8 cellular contexts compared by ENCODE assay signal in the genomic region with DNA sequence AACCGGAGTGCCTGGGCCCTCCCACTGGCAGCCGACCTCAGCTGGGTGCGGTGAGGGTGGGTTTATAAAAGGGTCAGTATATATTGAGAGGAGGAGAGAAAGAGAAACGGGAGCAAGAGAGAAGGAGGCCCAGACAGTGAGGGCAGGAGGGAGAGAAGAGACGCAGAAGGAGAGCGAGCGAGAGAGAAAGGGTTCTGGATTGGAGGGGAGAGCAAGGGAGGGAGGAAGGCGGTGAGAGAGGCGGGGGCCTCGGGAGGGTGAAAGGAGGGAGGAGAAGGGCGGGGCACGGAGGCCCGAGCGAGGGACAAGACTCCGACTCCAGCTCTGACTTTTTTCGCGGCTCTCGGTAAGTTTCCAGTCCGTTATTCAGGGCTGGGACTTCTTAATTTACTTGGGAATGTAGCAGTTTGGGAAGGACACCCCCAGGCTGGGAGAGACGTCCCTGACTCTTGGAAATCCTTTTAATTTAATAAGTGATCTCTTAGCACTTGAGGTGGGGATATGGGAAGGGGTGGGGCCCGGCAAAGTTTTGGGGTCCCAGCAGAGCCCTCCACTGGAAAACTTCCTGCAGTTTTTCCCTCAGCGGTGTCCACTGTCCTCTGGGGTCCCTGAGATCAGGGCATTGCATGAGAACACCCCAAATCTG. TPM values are rescaled to one million over a fixed set of nuclear protein-coding genes. Genes with fewer than 3 reads are reported as not detected.
DNase-seq lines count a peak whose midpoint lies in the region; ATAC-seq, FAIRE-seq and TF ChIP-seq lines count a peak whose summit lies in the region.

A gene with protein sequence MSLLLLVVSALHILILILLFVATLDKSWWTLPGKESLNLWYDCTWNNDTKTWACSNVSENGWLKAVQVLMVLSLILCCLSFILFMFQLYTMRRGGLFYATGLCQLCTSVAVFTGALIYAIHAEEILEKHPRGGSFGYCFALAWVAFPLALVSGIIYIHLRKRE (plus strand): TSS at position 288 of the 646 bp plus-strand sequence. CDS start 1,293 bp downstream, outside the sequence.

- peaks cover 38% of the 10 kb centered on the region for H3K4me1 Mint-ChIP-seq in GM23338

- H3K79me2 ChIP-seq in GM23338 (replicated peaks; ENCODE audit: insufficient read depth) (no peaks in the 10 kb centered on the region), parathyroid adenoma (no peaks in the 10 kb centered on the region)

- H3K4me2 ChIP-seq in GM23338 (peak within 1 kb of the TSS; percentile 87), parathyroid adenoma (ENCODE audit: low read length) (peak within 1 kb of the TSS; percentile 84)

- TF ChIP-seq EP300 in gastroesophageal sphincter (IDR thresholded peaks at IDR 0.05) (no peak), tibial nerve (IDR thresholded peaks at IDR 0.05) (peak in 1 of 2 donors; percentile 91)

- 0 out of 2 replicates have a peak, but pooled peaks cover 12% of the 10 kb centered on the region for H3F3A ChIP-seq in GM23338 (replicated peaks; ENCODE audit: low read depth)

- WGBS in gastroesophageal sphincter (ENCODE audit: low coverage in 1 of 2), 2 donors = 2 to 6% methylated on average over 7 to 18 of the region's 22 CpGs
- 2 to 3% methylated on average over 22 of the region's 22 CpGs for WGBS in tibial nerve, 2 donors

- TF ChIP-seq CTCF in GM23338 (conservative IDR thresholded peaks at IDR 0.05; ENCODE audit: low read depth in 2 of 2) (no peak), gastroesophageal sphincter (IDR thresholded peaks at IDR 0.05) (no peak), parathyroid adenoma (IDR thresholded peaks at IDR 0.05) (no peak), tibial nerve (IDR thresholded peaks at IDR 0.05) (no peak)

- peaks cover 8% of the 10 kb centered on the region for H3K36me3 Mint-ChIP-seq in GM23338 (ENCODE audit: low read depth)

- peaks cover 17% of the 10 kb centered on the region for H3K27me3 ChIP-seq in GM23338 (ENCODE audit: insufficient read depth)
- H3K27me3 ChIP-seq in SJCRH30 = no peaks in the 10 kb centered on the region
- no peaks in the 10 kb centered on the region for H3K27me3 ChIP-seq in gastroesophageal sphincter
- no peaks in the 10 kb centered on the region for H3K27me3 ChIP-seq in parathyroid adenoma (ENCODE audit: control insufficient read depth, insufficient read depth, low read length)
- no peaks in the 10 kb centered on the region for H3K27me3 ChIP-seq in tibial nerve

- peaks cover 34% of the 10 kb centered on the region for H3K27me3 Mint-ChIP-seq in GM23338 (ENCODE audit: insufficient read depth, low read depth, poor library complexity)

- DNase-seq in GM23338 (ENCODE audit: low spot score) = peak; percentile 89
- DNase-seq in SJCRH30 = peak; percentile 91 to 92
- DNase-seq in activated gamma-delta T cell (lab: John Stamatoyannopoulos, UW) = peak; percentile 50
- peak; percentile 69 to 79 for DNase-seq in tibial nerve (ENCODE audit: low spot score in 2 of 2)

- no peaks in the 10 kb centered on the region for H3K36me3 ChIP-seq in GM23338 (ENCODE audit: insufficient read depth)
- peaks cover 10% of the 10 kb centered on the region for H3K36me3 ChIP-seq in SJCRH30
- H3K36me3 ChIP-seq in gastroesophageal sphincter = peaks cover 0 to 25% of the 10 kb centered on the region in 2 donors
- H3K36me3 ChIP-seq in parathyroid adenoma (ENCODE audit: control insufficient read depth, insufficient read depth, low read length) = no peaks in the 10 kb centered on the region
- peaks cover 0 to 31% (median 0%) of the 10 kb centered on the region in 3 donors for H3K36me3 ChIP-seq in tibial nerve

- H3K4me3 ChIP-seq in GM23338 (peak within 1 kb of the TSS; percentile 54), SJCRH30 (peak within 1 kb of the TSS; percentile 65), gastroesophageal sphincter (peak within 1 kb of the TSS; percentile 58 to 60), parathyroid adenoma (ENCODE audit: low read depth, low read length) (peak within 1 kb of the TSS; percentile 62), tibial nerve (peak within 1 kb of the TSS; percentile 41 to 63 (median 52))

- FAIRE-seq in A204.1 (lab: Jason Lieb, UNC) = peak; percentile 86

- no peaks in the 10 kb centered on the region for H4K20me1 ChIP-seq in GM23338 (replicated peaks; ENCODE audit: insufficient read depth)

- H3K9me2 ChIP-seq in GM23338 (ENCODE audit: insufficient read depth) = no peaks in the 10 kb centered on the region

- H3K4me1 ChIP-seq in GM23338 (ENCODE audit: insufficient read depth) (peaks cover 22% of the 10 kb centered on the region), SJCRH30 (peaks cover 7% of the 10 kb centered on the region), gastroesophageal sphincter (peaks cover 0 to 93% (median 45%) of the 10 kb centered on the region in 3 donors), parathyroid adenoma (peaks cover 14% of the 10 kb centered on the region), tibial nerve (peaks cover 2 to 84% (median 43%) of the 10 kb centered on the region in 4 donors)

- peak within 1 kb of the TSS; percentile 80 for H2AFZ ChIP-seq in GM23338
- H2AFZ ChIP-seq in parathyroid adenoma = peak within 1 kb of the TSS; percentile 80

- H3K4me3 Mint-ChIP-seq in GM23338 = peak within 1 kb of the TSS; percentile 64

- ATAC-seq in GM23338 (peak; percentile 5), gastroesophageal sphincter (peak; percentile 67), HG02588 (IDR thresholded peaks at IDR 0.05; ENCODE audit: unreplicated experiment) (no peak)

- H3K9me3 ChIP-seq in SJCRH30 (replicated peaks) (no peaks in the 10 kb centered on the region), gastroesophageal sphincter (no peaks in the 10 kb centered on the region), parathyroid adenoma (ENCODE audit: control insufficient read depth, low read length) (no peaks in the 10 kb centered on the region), tibial nerve (no peaks in the 10 kb centered on the region)

- no peak within 1 kb of the TSS for H3K27ac Mint-ChIP-seq in GM23338

- H3K9me3 Mint-ChIP-seq in GM23338 = peaks cover 10% of the 10 kb centered on the region

- H3K9ac ChIP-seq in parathyroid adenoma = no peak within 1 kb of the TSS

- H3K27ac ChIP-seq in GM23338 (ENCODE audit: low read depth) (no peak within 1 kb of the TSS), SJCRH30 (peak within 1 kb of the TSS; percentile 80), gastroesophageal sphincter (peak within 1 kb of the TSS; percentile 78 to 98 (median 96)), parathyroid adenoma (peak within 1 kb of the TSS; percentile 75), tibial nerve (peak within 1 kb of the TSS; percentile 79 to 94 (median 91))

- TF ChIP-seq POLR2A in gastroesophageal sphincter (IDR thresholded peaks at IDR 0.05) (peak; percentile 53 to 69), tibial nerve (IDR thresholded peaks at IDR 0.05) (peak; percentile 50 to 73)

TF ChIP-seq in GM23338, 12 proteins besides CTCF, POLR2A, EP300 and RAD21 (continues in another document):
- TF ChIP-seq STAT1 (IDR thresholded peaks at IDR 0.05; ENCODE audit: unreplicated experiment) (no peak), POLR2AphosphoS5 (IDR thresholded peaks at IDR 0.05; ENCODE audit: low read depth) (peak; percentile 52)

RNA-seq across cellular contexts. Expression of the gene that starts here (rescaled TPM):
- total RNA-seq in GM23338 (2014; rRNA removed; shearing (Covaris generic)) = 6.0 and 7.9 TPM in 2 replicates
- 25.1 and 27.9 TPM in 2 replicates for polyA plus RNA-seq in GM23338 (2016; fragmentation: Nextera tagmentation; extraction: Ambion mirVana)
- total RNA-seq in SJCRH30 (2014; rRNA removed; shearing (Covaris generic)) = 79.1 and 79.2 TPM in 2 replicates
- total RNA-seq in gastroesophageal sphincter = 10 to 100 TPM; 36.3 to 74.2 (median 56.5) TPM
- 10 to 100 TPM; 22.2 to 52.5 (median 33.3) TPM for total RNA-seq in tibial nerve
